In genomic region chr10:63264852-63265617, GRCh38 we compare ENCODE assay signal across 8 cellular contexts.
DNase-seq lines count a peak whose midpoint lies in the region; ATAC-seq and TF ChIP-seq lines count a peak whose summit lies in the region.

No MANE protein-coding gene starts in this region.

- H3K4me2 ChIP-seq in mammary epithelial cell (ENCODE audit: insufficient read depth, low read depth, low read length) = peak overlapping the region; percentile 96

- no peaks in the 10 kb centered on the region for H3K27me3 ChIP-seq in RWPE2 (ENCODE audit: insufficient read depth, poor library complexity, severe bottlenecking)
- H3K27me3 ChIP-seq in mammary epithelial cell (ENCODE audit: insufficient read depth, low read length) = no peaks in the 10 kb centered on the region

- peak overlapping the region; percentile 96 for H3K4me3 Mint-ChIP-seq in HFFc6

- in situ Hi-C loops in mammary epithelial cell (cut with MboI; ENCODE audit: low sequenced_read_pairs in 2 of 2) = no loop called here

- intact Hi-C loops in mammary epithelial cell (cut with micrococcal nuclease) = loop anchor here (5.0 kb wide), 2 partner anchors 48 to 447 kb away; no protein-coding TSS in a partner anchor

- H3K9me3 ChIP-seq in RWPE2 (ENCODE audit: severe bottlenecking) (no peaks in the 10 kb centered on the region), mammary epithelial cell (replicated peaks; ENCODE audit: insufficient read depth, low read length) (no peaks in the 10 kb centered on the region)

- H3K4me1 ChIP-seq in RWPE2 (ENCODE audit: insufficient read depth, poor library complexity, severe bottlenecking) (peaks cover 35% of the 10 kb centered on the region), mammary epithelial cell (ENCODE audit: insufficient read depth, low read length) (peaks cover 5% of the 10 kb centered on the region)

- H2AFZ ChIP-seq in mammary epithelial cell (ENCODE audit: low read depth, low read length) = no peak overlapping the region

- peak overlapping the region; percentile 90 for H3K27ac ChIP-seq in RWPE2 (ENCODE audit: poor library complexity, severe bottlenecking)
- peak overlapping the region; percentile 98 for H3K27ac ChIP-seq in mammary epithelial cell (ENCODE audit: insufficient read depth, low read depth, low read length)

- no peaks in the 10 kb centered on the region for H3K9me3 Mint-ChIP-seq in HFFc6

- peaks cover 48% of the 10 kb centered on the region for H3K36me3 ChIP-seq in RWPE2 (ENCODE audit: low read depth)
- H3K36me3 ChIP-seq in mammary epithelial cell (ENCODE audit: insufficient read depth, low read length) = no peaks in the 10 kb centered on the region

- WGBS in mammary epithelial cell (ENCODE audit: low coverage, missing lambda C conversion rate) = 0% methylated on average over 2 of the region's 5 CpGs

- H3K27ac Mint-ChIP-seq in HFFc6 = peak overlapping the region; percentile 84

- no peaks in the 10 kb centered on the region for H4K20me1 ChIP-seq in mammary epithelial cell (ENCODE audit: insufficient read depth, low read length)

- BruUV-seq in mammary epithelial cell (replicated peaks; lab: Mats Ljungman, UMichigan) = no TSS peak

- TF ChIP-seq CTCF in HFFc6 (IDR thresholded peaks at IDR 0.05) = no peak
- TF ChIP-seq CTCF in RWPE2 (IDR thresholded peaks at IDR 0.05; ENCODE audit: poor library complexity, severe bottlenecking) = no peak
- TF ChIP-seq CTCF in mammary epithelial cell (conservative IDR thresholded peaks at IDR 0.05 in 1 of 2, IDR thresholded peaks at IDR 0.05 in 1 of 2; ENCODE audit: extremely low read depth in 1 of 2, insufficient read depth in 1 of 2, low read depth in 1 of 2, low read length in 2 of 2) = no peak

- dilution Hi-C loops in mammary epithelial cell (cut with HindIII; ENCODE audit: low sequenced_read_pairs) = no loop called here

- peaks cover 11% of the 10 kb centered on the region for H3K36me3 Mint-ChIP-seq in HFFc6 (ENCODE audit: low read depth)

- DNase-seq in CMK (ENCODE audit: low read depth) (peak; percentile 26), HFFc6 (peak; percentile 11), RWPE2 (ENCODE audit: low spot score) (no peak), mammary epithelial cell (peak; percentile 64), kidney glomerular epithelial cell (lab: John Stamatoyannopoulos, UW) (peak; percentile 42)
- peak; percentile 9 to 11 for DNase-seq in stimulated activated CD8-positive, alpha-beta memory T cell treated with anti-CD3 and anti-CD28 coated beads, Interleukin-7, amount 100 ng/mL, for 4 hours (ENCODE audit: low read depth in 2 of 2)

- H3K4me3 ChIP-seq in RWPE2 (ENCODE audit: severe bottlenecking) = peak overlapping the region; percentile 41
- H3K4me3 ChIP-seq in mammary epithelial cell (replicated peaks in 1 of 3; ENCODE audit: insufficient read depth in 1 of 3, low read depth in 2 of 3, low read length in 3 of 3) = peak overlapping the region; percentile 49 to 100 (median 97)

- peaks cover 36% of the 10 kb centered on the region for H3K4me1 Mint-ChIP-seq in HFFc6 (ENCODE audit: low read depth)

- H3K9ac ChIP-seq in mammary epithelial cell (ENCODE audit: insufficient read depth, low read length) = peak overlapping the region; percentile 79

- CTCF ChIA-PET in mammary epithelial cell (lab: Charles Lee; ENCODE audit: low non-redundant PET) = interaction anchor here (0.6 kb wide), 2 partner anchors 110 to 364 kb away, joined by 3 to 5 read pairs; no protein-coding TSS in a partner anchor

- peaks cover 90% of the 10 kb centered on the region for H3K79me2 ChIP-seq in mammary epithelial cell (ENCODE audit: insufficient read depth, low read length)

- peak; percentile 25; the same call in 1 of the 3 replicates for ATAC-seq in RWPE2 (ENCODE audit: low read depth)
- ATAC-seq in HG03342 (IDR thresholded peaks at IDR 0.05; ENCODE audit: unreplicated experiment) = no peak
- ATAC-seq in GM18502 (IDR thresholded peaks at IDR 0.05; ENCODE audit: poor library complexity, unreplicated experiment) = no peak

- H3K27me3 Mint-ChIP-seq in HFFc6 (ENCODE audit: insufficient read depth) = peaks cover 5% of the 10 kb centered on the region; the same call in 1 of the 2 replicates
